Comparison of ENCODE assay signal across 8 cellular contexts in the genomic region with DNA sequence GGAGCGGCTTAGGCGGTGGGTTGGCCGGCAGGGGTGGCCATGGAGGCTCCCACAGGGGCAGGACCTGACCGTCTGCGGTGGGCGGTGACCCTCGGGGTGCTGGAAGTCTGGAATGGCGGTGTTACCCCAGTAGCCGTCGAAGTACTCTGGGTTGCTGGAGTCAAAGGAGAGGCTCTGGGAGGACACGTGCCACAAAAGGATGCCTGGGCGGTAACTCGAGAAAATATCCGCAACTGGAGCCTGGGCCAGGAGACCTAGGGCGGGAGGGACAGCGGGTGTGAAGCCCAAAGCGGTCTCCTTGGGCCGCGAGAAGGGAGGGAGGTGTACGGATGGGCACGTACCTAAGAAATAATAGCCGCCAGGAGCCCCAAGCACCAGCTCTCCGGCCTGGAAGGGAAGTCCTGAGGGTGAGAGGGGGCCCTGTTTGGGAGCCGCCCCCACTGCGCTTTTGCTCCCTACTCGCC. TPM values are rescaled to one million over a fixed set of nuclear protein-coding genes. Genes with fewer than 3 reads are reported as not detected.
DNase-seq lines count a peak whose midpoint lies in the region; ATAC-seq and TF ChIP-seq lines count a peak whose summit lies in the region.

No MANE protein-coding gene starts in this region.

- H3K27ac ChIP-seq in AG04450 (ENCODE audit: low read depth, low read length) (no peak overlapping the region), HL-60 (replicated peaks) (no peak overlapping the region), coronary artery (no peak overlapping the region)

- no peak for TF ChIP-seq CTCF in AG04450 (IDR thresholded peaks at IDR 0.05; ENCODE audit: low read depth, low read length)
- TF ChIP-seq CTCF in HL-60 (IDR thresholded peaks at IDR 0.05; ENCODE audit: insufficient read depth, low read length) = no peak
- TF ChIP-seq CTCF in coronary artery (IDR thresholded peaks at IDR 0.05) = no peak

- H3K9me3 ChIP-seq in AG04450 (ENCODE audit: control insufficient read depth, insufficient read depth, low read length) = no peaks in the 10 kb centered on the region; the same call in 1 of the 2 replicates

- ATAC-seq in HG03097 (IDR thresholded peaks at IDR 0.05; ENCODE audit: low FRiP score, unreplicated experiment) = no peak
- no peak for ATAC-seq in HG03442 (IDR thresholded peaks at IDR 0.05; ENCODE audit: unreplicated experiment)

- H3K27me3 ChIP-seq in AG04450 (ENCODE audit: control insufficient read depth, insufficient read depth, low read length) (peaks cover 31% of the 10 kb centered on the region), HL-60 (ENCODE audit: insufficient read depth, poor library complexity, severe bottlenecking) (no peaks in the 10 kb centered on the region)

- DNase-seq in AG04450 (ENCODE audit: low read depth, low spot score) (no peak), HL-60 (ENCODE audit: low read depth in 1 of 2, low spot score in 1 of 2) (no peak), coronary artery (ENCODE audit: low spot score) (no peak), myocyte (ENCODE audit: low read depth) (peak; percentile 24), HuH-7 (ENCODE audit: low spot score) (no peak), COLO829 (ENCODE audit: low spot score) (no peak)

- POLR2A ChIA-PET in AG04450 (lab: Yijun Ruan, JAX) = no interaction called here

- CTCF ChIA-PET in AG04450 (lab: Charles Lee) = interaction anchor here (1.8 to 3.3 kb wide), 3 partner anchors 16 to 138 kb away, joined by 8 to 12 read pairs (median 10); a partner anchor contains a TSS

- H3K4me3 ChIP-seq in AG04450 (ENCODE audit: low read depth, low read length) (peak overlapping the region; percentile 65), HL-60 (replicated peaks; ENCODE audit: insufficient read depth, low read length) (peak overlapping the region; percentile 43), coronary artery (peak overlapping the region; percentile 67)

RNA-seq across cellular contexts. Expression of a gene that starts 4.6 kb away (rescaled TPM):
- polyA plus RNA-seq in AG04450 (2011; rRNA removed) = 0.15 and 0.31 TPM in 2 replicates
- 0.09 and 0.22 TPM in 2 replicates for polyA minus RNA-seq in AG04450 (2011; rRNA and poly(A)+ RNA removed)
- 0.10 TPM in 1 of 2 replicates, not detected in the other for total RNA-seq in myocyte
- 0.47 TPM for polyA plus RNA-seq in myocyte (2012)

RNA-seq across cellular contexts. Expression of a gene that starts 21.2 kb away (rescaled TPM):
- polyA plus RNA-seq in AG04450 (2011; rRNA removed) = 5.3 and 8.0 TPM in 2 replicates
- polyA minus RNA-seq in AG04450 (2011; rRNA and poly(A)+ RNA removed) = 3.0 and 4.8 TPM in 2 replicates
- 89.5 and 141 TPM in 2 replicates for total RNA-seq in myocyte
- polyA plus RNA-seq in myocyte (2012) = 36.0 TPM

RNA-seq across cellular contexts. Expression of a gene that starts 39.8 kb away (rescaled TPM):
- polyA plus RNA-seq in AG04450 (2011; rRNA removed) = 203 and 322 TPM in 2 replicates
- polyA minus RNA-seq in AG04450 (2011; rRNA and poly(A)+ RNA removed) = 66.7 and 90.2 TPM in 2 replicates
- total RNA-seq in myocyte = 337 and 394 TPM in 2 replicates
- 460 TPM for polyA plus RNA-seq in myocyte (2012)
